ENCODE assay signal across 12 cellular contexts in genomic region chr5:78287833-78288232, GRCh38. TPM values are rescaled to one million over a fixed set of nuclear protein-coding genes. Genes with fewer than 3 reads are reported as not detected.
DNase-seq lines count a peak whose midpoint lies in the region; TF ChIP-seq lines count a peak whose summit lies in the region.
"Had no signal": no experiment of that assay in that cellular context is flagged by ENCODE, and none has a peak within 500 bp of the region (broad histone marks: within the 10 kb centered on the region; RNA-seq: fewer than 3 reads in every experiment).

No MANE protein-coding gene starts in this region.

- H3K27me3 ChIP-seq in SK-N-SH (ENCODE audit: insufficient read depth) (no peaks in the 10 kb centered on the region), thyroid gland (no peaks in the 10 kb centered on the region)
- H3K27me3 ChIP-seq: heart right ventricle had no signal

- no peaks in the 10 kb centered on the region for H3K9me2 ChIP-seq in SK-N-SH

- peaks cover 7% of the 10 kb centered on the region for H3K36me3 Mint-ChIP-seq in progenitor cell of endocrine pancreas (ENCODE audit: insufficient read depth)

- H3K79me2 ChIP-seq in SK-N-SH (ENCODE audit: insufficient read depth): peaks cover 99% of the 10 kb centered on the region

- H2AFZ ChIP-seq in SK-N-SH (ENCODE audit: low read depth): no peak overlapping the region

- no peak overlapping the region for H3K4me3 Mint-ChIP-seq in progenitor cell of endocrine pancreas (ENCODE audit: low read depth)
- H3K4me3 Mint-ChIP-seq: activated naive CD4-positive, alpha-beta T cell treated with anti-CD3 and anti-CD28 coated beads, Interleukin-2, amount 10 ng/mL, durations not matched to agents 7 days and 5 days had no signal

- DNase-seq in DMS 273 (lab: John Stamatoyannopoulos, UW; ENCODE audit: unreplicated experiment): peak; percentile 28
- no peak for DNase-seq in DMS 273 treated with DMSO at 0.1 percent for 48 hours (lab: John Stamatoyannopoulos, UW)
- DNase-seq in SK-N-SH: no peak
- peak; percentile 64 to 83 for DNase-seq in foreskin fibroblast
- DNase-seq in thyroid gland: peak; percentile 19 to 39
- DNase-seq in NCI-H2081 (lab: John Stamatoyannopoulos, UW): no peak
- DNase-seq in progenitor cell of endocrine pancreas (ENCODE audit: low spot score, unreplicated experiment): no peak
- no peak for DNase-seq in retina
- DNase-seq: activated naive CD4-positive, alpha-beta T cell treated with anti-CD3 and anti-CD28 coated beads, Interleukin-2, amount 10 ng/mL, durations not matched to agents 7 days and 5 days; heart right ventricle; NCI-H82 had no signal

- no peaks in the 10 kb centered on the region for H3K27me3 Mint-ChIP-seq in progenitor cell of endocrine pancreas
- H3K27me3 Mint-ChIP-seq: activated naive CD4-positive, alpha-beta T cell treated with anti-CD3 and anti-CD28 coated beads, Interleukin-2, amount 10 ng/mL, durations not matched to agents 7 days and 5 days had no signal

- peaks cover 7% of the 10 kb centered on the region for H3K9me3 Mint-ChIP-seq in progenitor cell of endocrine pancreas (ENCODE audit: low read depth)
- H3K9me3 Mint-ChIP-seq: activated naive CD4-positive, alpha-beta T cell treated with anti-CD3 and anti-CD28 coated beads, Interleukin-2, amount 10 ng/mL, durations not matched to agents 7 days and 5 days had no signal

- H3K4me1 ChIP-seq in SK-N-SH (ENCODE audit: control insufficient read depth in 1 of 2, insufficient read depth in 2 of 2, low read depth in 1 of 2, low read length in 1 of 2) (peaks cover 2 to 19% of the 10 kb centered on the region in 2 experiments; a peak in 2 of 4 replicates), thyroid gland (peaks cover 10 to 16% of the 10 kb centered on the region in 2 donors)

- H3K27ac Mint-ChIP-seq in progenitor cell of endocrine pancreas: no peak overlapping the region
- H3K27ac Mint-ChIP-seq: activated naive CD4-positive, alpha-beta T cell treated with anti-CD3 and anti-CD28 coated beads, Interleukin-2, amount 10 ng/mL, durations not matched to agents 7 days and 5 days had no signal

- TF ChIP-seq CTCF in SK-N-SH (IDR thresholded peaks at IDR 0.05): no peak
- no peak for TF ChIP-seq CTCF in foreskin fibroblast (IDR thresholded peaks at IDR 0.05; ENCODE audit: low read depth, low read length)
- no peak for TF ChIP-seq CTCF in thyroid gland (IDR thresholded peaks at IDR 0.05)
- no peak for TF ChIP-seq CTCF in progenitor cell of endocrine pancreas (IDR thresholded peaks at IDR 0.05; ENCODE audit: unreplicated experiment)

- peaks cover 22% of the 10 kb centered on the region for H3F3A ChIP-seq in SK-N-SH (replicated peaks; ENCODE audit: insufficient read depth)

- peak overlapping the region; percentile 1; the same call in 1 of the 2 replicates for H3K4me2 ChIP-seq in SK-N-SH

- H4K20me1 ChIP-seq in SK-N-SH (ENCODE audit: insufficient read depth): peaks cover 26% of the 10 kb centered on the region

- TF ChIP-seq POLR2A in thyroid gland (IDR thresholded peaks at IDR 0.05): no peak

- H3K9ac ChIP-seq in SK-N-SH: no peak overlapping the region; the same call in 1 of the 2 replicates

- POLR2A ChIA-PET in SK-N-SH (lab: Yijun Ruan, JAX): no interaction called here

- H3K9me3 ChIP-seq in SK-N-SH (no peaks in the 10 kb centered on the region), thyroid gland (no peaks in the 10 kb centered on the region)
- H3K9me3 ChIP-seq: heart right ventricle had no signal

- H3K4me1 Mint-ChIP-seq in progenitor cell of endocrine pancreas (ENCODE audit: low read depth): peaks cover 14% of the 10 kb centered on the region

- intact Hi-C loops in thyroid gland (cut with DNase I): no loop called here

- WGBS in SK-N-SH (ENCODE audit: low lambda C conversion rate): 6% methylated on average over 2 of the region's 2 CpGs
- 36 to 47% methylated on average over 2 of the region's 2 CpGs for WGBS in thyroid gland, 2 donors

- CTCF ChIA-PET in SK-N-SH (lab: Yijun Ruan, JAX): interaction anchor here (0.7 kb wide), 1 partner anchor 1569 kb away, joined by 3 read pairs; no protein-coding TSS in a partner anchor

- H3K4me3 ChIP-seq in SK-N-SH (ENCODE audit: low read depth in 2 of 2, low read length in 1 of 2) (no peak overlapping the region), foreskin fibroblast (ENCODE audit: low read depth in 1 of 2, low read length in 2 of 2) (no peak overlapping the region), thyroid gland (replicated peaks in 1 of 3) (no peak overlapping the region)
- H3K4me3 ChIP-seq: heart right ventricle had no signal

- TF ChIP-seq RAD21 in SK-N-SH (IDR thresholded peaks at IDR 0.05; ENCODE audit: low read length): no peak

- H3K36me3 ChIP-seq in SK-N-SH (replicated peaks in 1 of 2; ENCODE audit: control insufficient read depth in 1 of 2, insufficient read depth in 2 of 2, low read length in 1 of 2): peaks cover 0 to 8% of the 10 kb centered on the region in 2 experiments
- no peaks in the 10 kb centered on the region for H3K36me3 ChIP-seq in thyroid gland
- H3K36me3 ChIP-seq: heart right ventricle had no signal

- TF ChIP-seq EP300 in SK-N-SH (IDR thresholded peaks at IDR 0.05; ENCODE audit: borderline replicate concordance in 1 of 2, low read depth in 1 of 2, low read length in 1 of 2): no peak

- H3K27ac ChIP-seq in SK-N-SH (ENCODE audit: low read depth in 2 of 2, low read length in 1 of 2) (peak overlapping the region; percentile 39 to 53; a peak in 3 of 4 replicates), thyroid gland (peak overlapping the region in 1 of 3 donors; percentile 42)
- H3K27ac ChIP-seq: 22Rv1, heart right ventricle had no signal

TF ChIP-seq in SK-N-SH, 30 proteins besides CTCF, POLR2A, EP300 and RAD21:
- TF ChIP-seq TCF12 (IDR thresholded peaks at IDR 0.05) (peak; percentile 27; the same call in 1 of the 2 replicates), FOSL2 (IDR thresholded peaks at IDR 0.05; ENCODE audit: borderline replicate concordance, low read depth) (peak; percentile 55; the same call in 1 of the 2 replicates), RFX5 (IDR thresholded peaks at IDR 0.05; ENCODE audit: low read length) (no peak), POLR2AphosphoS5 (IDR thresholded peaks at IDR 0.05; ENCODE audit: low read depth, low read length) (no peak), JUND (IDR thresholded peaks at IDR 0.05) (peak; percentile 45), PBX3 (IDR thresholded peaks at IDR 0.05) (peak; percentile 15; the same call in 1 of the 2 replicates), TEAD4 (IDR thresholded peaks at IDR 0.05; ENCODE audit: borderline replicate concordance, insufficient read depth) (peak; percentile 15; the same call in 1 of the 2 replicates)

RNA-seq across cellular contexts. Expression of gene AP3B1, which starts 6.7 kb away (rescaled TPM):
- 18.0 and 27.3 TPM in 2 replicates for polyA plus RNA-seq in SK-N-SH (2012; rRNA removed)
- 25.1 and 30.1 TPM in 2 replicates for polyA plus RNA-seq in SK-N-SH (2012; cell fraction: cytosol; rRNA removed)
- polyA plus RNA-seq in SK-N-SH (2012; cell fraction: nucleus; rRNA removed): 10.2 and 27.8 TPM in 2 replicates
- 10 to 100 TPM; 60.9 to 86.6 (median 72.2) TPM for total RNA-seq in thyroid gland
- total RNA-seq in progenitor cell of endocrine pancreas: 50.9 and 53.3 TPM in 2 replicates

Comparison
In these comparisons a context has a peak if more than half of its experiments do, and no peak if none do; other contexts are left out.
1. DNase-seq: peak in DMS 273 (single experiment), foreskin fibroblast (2 of 2) and thyroid gland (2 of 2); none in DMS 273 treated with DMSO at 0.1 percent for 48 hours (single experiment), SK-N-SH (single experiment), NCI-H2081 (0 of 2), progenitor cell of endocrine pancreas (single experiment) and retina (single experiment).